14 cellular contexts compared by ENCODE assay signal in genomic region chr2:36594849-36595248, GRCh38.
"Had no signal": no experiment of that assay in that cellular context is flagged by ENCODE, and none has a peak within 500 bp of the region (broad histone marks: within the 10 kb centered on the region; RNA-seq: fewer than 3 reads in every experiment).

No MANE protein-coding gene starts in this region.

- ATAC-seq: activated CD4-positive, alpha-beta T cell treated with anti-CD3 and anti-CD28 coated beads for 36 hours; sciatic nerve; stimulated activated effector memory CD8-positive, alpha-beta T cell treated with anti-CD3 and anti-CD28 coated beads, Interleukin-12 subunit alpha, Interleukin-12 subunit beta, amount 100 ng/mL, for 72 hours had no signal

- H3K27ac ChIP-seq: cardiac muscle cell, esophagus muscularis mucosa, prostate gland had no signal

- H3K27ac Mint-ChIP-seq: activated CD4-positive, alpha-beta memory T cell treated with anti-CD3 and anti-CD28 coated beads for 36 hours; activated CD4-positive, alpha-beta T cell treated with anti-CD3 and anti-CD28 coated beads for 36 hours; activated naive CD4-positive, alpha-beta T cell treated with anti-CD3 and anti-CD28 coated beads, Interleukin-2, amount 10 ng/mL, durations not matched to agents 7 days and 5 days; activated T-cell treated with anti-CD3 and anti-CD28 coated beads, Interleukin-2, amount 50 U/mL, for 24 hours; nephron progenitor cell; T-helper 1 cell treated with Interleukin-12 subunit alpha and Interleukin-12 subunit beta and Interleukin-4 antibody, amounts not matched to agents 30 μg/mL and 1 μg/mL, for 36 hours had no signal

- DNase-seq: activated CD4-positive, alpha-beta memory T cell treated with anti-CD3 and anti-CD28 coated beads for 36 hours; activated CD4-positive, alpha-beta T cell treated with anti-CD3 and anti-CD28 coated beads for 36 hours; activated naive CD4-positive, alpha-beta T cell treated with anti-CD3 and anti-CD28 coated beads, Interleukin-2, amount 10 ng/mL, durations not matched to agents 7 days and 5 days; activated T-cell treated with anti-CD3 and anti-CD28 coated beads, Interleukin-2, amount 50 U/mL, for 24 hours; foreskin fibroblast; kidney glomerular epithelial cell; mesendoderm; nephron progenitor cell had no signal

- H3K27me3 Mint-ChIP-seq: activated CD4-positive, alpha-beta memory T cell treated with anti-CD3 and anti-CD28 coated beads for 36 hours; activated CD4-positive, alpha-beta T cell treated with anti-CD3 and anti-CD28 coated beads for 36 hours; activated naive CD4-positive, alpha-beta T cell treated with anti-CD3 and anti-CD28 coated beads, Interleukin-2, amount 10 ng/mL, durations not matched to agents 7 days and 5 days; activated T-cell treated with anti-CD3 and anti-CD28 coated beads, Interleukin-2, amount 50 U/mL, for 24 hours had no signal

- H3K36me3 ChIP-seq: cardiac muscle cell, prostate gland had no signal

- H3K27me3 ChIP-seq: cardiac muscle cell, esophagus muscularis mucosa had no signal

- H3K9me3 Mint-ChIP-seq: activated CD4-positive, alpha-beta memory T cell treated with anti-CD3 and anti-CD28 coated beads for 36 hours; activated naive CD4-positive, alpha-beta T cell treated with anti-CD3 and anti-CD28 coated beads, Interleukin-2, amount 10 ng/mL, durations not matched to agents 7 days and 5 days; activated T-cell treated with anti-CD3 and anti-CD28 coated beads, Interleukin-2, amount 50 U/mL, for 24 hours; stimulated activated effector memory CD8-positive, alpha-beta T cell treated with anti-CD3 and anti-CD28 coated beads, Interleukin-12 subunit alpha, Interleukin-12 subunit beta, amount 100 ng/mL, for 72 hours; T-helper 1 cell treated with Interleukin-12 subunit alpha and Interleukin-12 subunit beta and Interleukin-4 antibody, amounts not matched to agents 30 μg/mL and 1 μg/mL, for 36 hours had no signal

- H3K9me3 ChIP-seq: esophagus muscularis mucosa, prostate gland had no signal

- H3K4me3 ChIP-seq: cardiac muscle cell, esophagus muscularis mucosa, prostate gland had no signal

- H3K4me3 Mint-ChIP-seq: activated CD4-positive, alpha-beta memory T cell treated with anti-CD3 and anti-CD28 coated beads for 36 hours; activated CD4-positive, alpha-beta T cell treated with anti-CD3 and anti-CD28 coated beads for 36 hours; activated naive CD4-positive, alpha-beta T cell treated with anti-CD3 and anti-CD28 coated beads, Interleukin-2, amount 10 ng/mL, durations not matched to agents 7 days and 5 days; activated T-cell treated with anti-CD3 and anti-CD28 coated beads, Interleukin-2, amount 50 U/mL, for 24 hours; stimulated activated effector memory CD8-positive, alpha-beta T cell treated with anti-CD3 and anti-CD28 coated beads, Interleukin-12 subunit alpha, Interleukin-12 subunit beta, amount 100 ng/mL, for 72 hours; T-helper 1 cell treated with Interleukin-12 subunit alpha and Interleukin-12 subunit beta and Interleukin-4 antibody, amounts not matched to agents 30 μg/mL and 1 μg/mL, for 36 hours had no signal
